ENCODE assay signal across 18 cellular contexts in genomic region chr2:144990661-144991060, GRCh38.
DNase-seq lines count a peak whose midpoint lies in the region; ATAC-seq and TF ChIP-seq lines count a peak whose summit lies in the region.
"Had no signal": no experiment of that assay in that cellular context is flagged by ENCODE, and none has a peak within 500 bp of the region (broad histone marks: within the 10 kb centered on the region; RNA-seq: fewer than 3 reads in every experiment).

No MANE protein-coding gene starts in this region.

- H3K9me3 ChIP-seq in endodermal cell (ENCODE audit: control insufficient read depth, low read length), result peaks cover 27% of the 10 kb centered on the region

- ATAC-seq in HG03520 (IDR thresholded peaks at IDR 0.05; ENCODE audit: unreplicated experiment), result no peak

- H3K36me3 Mint-ChIP-seq in endodermal cell (ENCODE audit: low read depth) (peaks cover 4% of the 10 kb centered on the region), neural crest cell (ENCODE audit: low read depth) (peaks cover 25% of the 10 kb centered on the region)

- H3K27me3 Mint-ChIP-seq in endodermal cell (ENCODE audit: insufficient read depth) (no peaks in the 10 kb centered on the region), neural crest cell (ENCODE audit: low read depth) (no peaks in the 10 kb centered on the region)

- intact Hi-C loops in lower leg skin (cut with DNase I; ENCODE audit: low total_unique reads), result no loop called here

- H3K4me1 Mint-ChIP-seq in endodermal cell (peaks cover 2% of the 10 kb centered on the region), neural crest cell (peaks cover 27% of the 10 kb centered on the region)

- H3K27ac Mint-ChIP-seq in endodermal cell (no peak overlapping the region), neural crest cell (ENCODE audit: unreplicated experiment) (peak overlapping the region; percentile 89)

- WGBS in endodermal cell (ENCODE audit: insufficient coverage in 1 of 2, insufficient read length in 1 of 2), 2 experiments, result 76 to 80% methylated on average over 1 of the region's 1 CpG
- WGBS in lower leg skin, 2 donors, result 94 to 95% methylated on average over 1 of the region's 1 CpG

- in situ Hi-C loops in SK-MEL-5 (cut with HindIII; ENCODE audit: low pct_unique_long_range_greater_than_20kb, low sequenced_read_pairs), result no loop called here

- H3K4me1 ChIP-seq in endodermal cell (ENCODE audit: control insufficient read depth, insufficient read depth, low read length), result peaks cover 2% of the 10 kb centered on the region

- H3K9me3 Mint-ChIP-seq in endodermal cell (peaks cover 23% of the 10 kb centered on the region), neural crest cell (peaks cover 20% of the 10 kb centered on the region)

- TF ChIP-seq POLR2A in lower leg skin (IDR thresholded peaks at IDR 0.05), result no peak

- no peak overlapping the region for H3K4me3 ChIP-seq in endodermal cell (ENCODE audit: low read length)
- no peak overlapping the region for H3K4me3 ChIP-seq in lower leg skin (ENCODE audit: low read depth, poor library complexity, severe bottlenecking)
- H3K4me3 ChIP-seq: SK-N-MC had no signal

- TF ChIP-seq CTCF in endodermal cell (conservative IDR thresholded peaks at IDR 0.05), result no peak
- no peak for TF ChIP-seq CTCF in neural crest cell (conservative IDR thresholded peaks at IDR 0.05)
- TF ChIP-seq CTCF in lower leg skin (IDR thresholded peaks at IDR 0.05), result no peak

- peak; percentile 16 for DNase-seq in SK-MEL-5 (ENCODE audit: low read depth, low spot score)
- no peak for DNase-seq in endodermal cell
- no peak for DNase-seq in neural crest cell (ENCODE audit: low read depth, low spot score)
- peak; percentile 78 for DNase-seq in superior temporal gyrus (ENCODE audit: extremely low spot score)
- no peak for DNase-seq in mucosa of gallbladder (ENCODE audit: low spot score)
- no peak for DNase-seq in lower leg skin (ENCODE audit: low spot score in 2 of 2)
- no peak for DNase-seq in NCI-H2081 treated with DMSO at 0.1 percent for 48 hours (lab: John Stamatoyannopoulos, UW)
- DNase-seq: ACHN, DMS79 treated with DMSO at 0.1 percent for 48 hours, HCEC 1CT, NCI-H1092 treated with DMSO at 0.1 percent for 48 hours, NCI-H146, NCI-H2081, NCI-H774, Right ventricle myocardium superior had no signal

- H3K9ac ChIP-seq in endodermal cell (ENCODE audit: extremely low read depth, low read length, poor library complexity, severe bottlenecking), result no peak overlapping the region

- no peak overlapping the region for H3K4me3 Mint-ChIP-seq in endodermal cell
- no peak overlapping the region for H3K4me3 Mint-ChIP-seq in neural crest cell

- H3K36me3 ChIP-seq in endodermal cell (ENCODE audit: control insufficient read depth, insufficient read depth, low read length), result no peaks in the 10 kb centered on the region

- peak overlapping the region; percentile 71 for H3K27ac ChIP-seq in endodermal cell (ENCODE audit: low read depth, low read length)
- H3K27ac ChIP-seq: C4-2B, SK-N-MC had no signal

- H3K27me3 ChIP-seq in endodermal cell (ENCODE audit: control insufficient read depth, insufficient read depth, low read length, poor library complexity, severe bottlenecking), result no peaks in the 10 kb centered on the region

Comparison
In these comparisons a context has a peak if more than half of its experiments do, and no peak if none do; other contexts are left out.
1. DNase-seq: peak in SK-MEL-5 (single experiment) and superior temporal gyrus (single experiment); none in endodermal cell (single experiment), neural crest cell (single experiment), mucosa of gallbladder (single experiment), lower leg skin (0 of 2) and NCI-H2081 treated with DMSO at 0.1 percent for 48 hours (single experiment).